9 cellular contexts compared by ENCODE assay signal in genomic region chr1:119367332-119368124, GRCh38. TPM values are rescaled to one million over a fixed set of nuclear protein-coding genes. Genes with fewer than 3 reads are reported as not detected.
DNase-seq lines count a peak whose midpoint lies in the region; ATAC-seq and TF ChIP-seq lines count a peak whose summit lies in the region.
"Had no signal": no experiment of that assay in that cellular context is flagged by ENCODE, and none has a peak within 500 bp of the region (broad histone marks: within the 10 kb centered on the region; RNA-seq: fewer than 3 reads in every experiment).

No MANE protein-coding gene starts in this region.

- in situ Hi-C loops in Caki2 (cut with HindIII; ENCODE audit: low pct_unique_long_range_greater_than_20kb, low sequenced_read_pairs): no loop called here

- H3K9ac ChIP-seq in smooth muscle cell (ENCODE audit: low read depth): no peak overlapping the region

- TF ChIP-seq CTCF in HFF-Myc (IDR thresholded peaks at IDR 0.05; ENCODE audit: low read depth, low read length, missing control alignments) (peak; percentile 89), smooth muscle cell (IDR thresholded peaks at IDR 0.05; ENCODE audit: borderline replicate concordance, insufficient read depth, poor library complexity, severe bottlenecking) (peak; percentile 94)

- H3K79me2 ChIP-seq in smooth muscle cell (ENCODE audit: low read depth): no peaks in the 10 kb centered on the region

- no peak overlapping the region for H3K4me2 ChIP-seq in smooth muscle cell

- no peak overlapping the region for H3K27ac ChIP-seq in smooth muscle cell (ENCODE audit: low read depth)
- no peak overlapping the region for H3K27ac ChIP-seq in effector memory CD4-positive, alpha-beta T cell (ENCODE audit: insufficient read depth, low read length, poor library complexity, severe bottlenecking)

- H3F3A ChIP-seq in smooth muscle cell (ENCODE audit: low read depth): no peaks in the 10 kb centered on the region

- peak; percentile 9 for DNase-seq in Caki2 (ENCODE audit: low read depth)
- DNase-seq in HFF-Myc (ENCODE audit: extremely low read depth, low read depth): peak; percentile 30
- peak; percentile 4 for DNase-seq in SK-N-DZ (ENCODE audit: low spot score)
- DNase-seq in glomerular visceral epithelial cell (ENCODE audit: extremely low spot score): peak; percentile 42
- no peak for DNase-seq in smooth muscle cell (lab: John Stamatoyannopoulos, UW; ENCODE audit: unreplicated experiment)
- no peak for DNase-seq in effector memory CD4-positive, alpha-beta T cell
- DNase-seq in GM19240 (ENCODE audit: insufficient read length, low spot score): no peak

- H3K27me3 ChIP-seq in smooth muscle cell (ENCODE audit: low read depth): peaks cover 9% of the 10 kb centered on the region
- H3K27me3 ChIP-seq in effector memory CD4-positive, alpha-beta T cell (replicated peaks; ENCODE audit: control insufficient read depth, insufficient read depth, low read length, poor library complexity, severe bottlenecking): no peaks in the 10 kb centered on the region

- no peaks in the 10 kb centered on the region for H4K20me1 ChIP-seq in smooth muscle cell (ENCODE audit: low read depth)

- ATAC-seq in HG03521 (IDR thresholded peaks at IDR 0.05; ENCODE audit: unreplicated experiment): no peak

- WGBS in smooth muscle cell (ENCODE audit: low lambda C conversion rate): 63% methylated on average over 13 of the region's 13 CpGs

- H3K4me3 ChIP-seq in HFF-Myc (replicated peaks; ENCODE audit: low read depth, low read length): no peak overlapping the region
- no peak overlapping the region for H3K4me3 ChIP-seq in smooth muscle cell
- H3K4me3 ChIP-seq in effector memory CD4-positive, alpha-beta T cell (ENCODE audit: insufficient read depth, low read depth, low read length, poor library complexity, severe bottlenecking): no peak overlapping the region

- no peak overlapping the region for H2AFZ ChIP-seq in smooth muscle cell (ENCODE audit: low read depth)

- H3K4me1 ChIP-seq in smooth muscle cell (ENCODE audit: low read depth): no peaks in the 10 kb centered on the region
- no peaks in the 10 kb centered on the region for H3K4me1 ChIP-seq in effector memory CD4-positive, alpha-beta T cell (ENCODE audit: control insufficient read depth, insufficient read depth, low read length, poor library complexity, severe bottlenecking)

- no peaks in the 10 kb centered on the region for H3K9me3 ChIP-seq in smooth muscle cell (replicated peaks; ENCODE audit: low read depth)
- no peaks in the 10 kb centered on the region for H3K9me3 ChIP-seq in effector memory CD4-positive, alpha-beta T cell (ENCODE audit: control insufficient read depth, low read length)

- no peaks in the 10 kb centered on the region for H3K36me3 ChIP-seq in smooth muscle cell (ENCODE audit: low read depth)
- H3K36me3 ChIP-seq in effector memory CD4-positive, alpha-beta T cell (ENCODE audit: control insufficient read depth, insufficient read depth, low read length): no peaks in the 10 kb centered on the region

RNA-seq across cellular contexts. Expression of gene HAO2, which starts 1.1 kb away (rescaled TPM):
- total RNA-seq in Caki2 (2014; rRNA removed; shearing (Covaris generic); ENCODE audit: low replicate concordance): not detected in 2 replicates
- polyA plus RNA-seq in SK-N-DZ (2014; cell fraction: cytosol; rRNA removed): not detected in 2 replicates
- polyA plus RNA-seq in SK-N-DZ (2014; cell fraction: nucleus; rRNA removed): not detected in 2 replicates
- total RNA-seq in smooth muscle cell: not detected in 2 replicates
- polyA plus RNA-seq in smooth muscle cell: not detected in 2 replicates
- total RNA-seq: pulmonary artery endothelial cell had no signal

RNA-seq across cellular contexts. Expression of gene HSD3B2, which starts 47.4 kb away (rescaled TPM):
- not detected in 2 replicates for total RNA-seq in Caki2 (2014; rRNA removed; shearing (Covaris generic); ENCODE audit: low replicate concordance)
- not detected in 2 replicates for polyA plus RNA-seq in SK-N-DZ (2014; cell fraction: cytosol; rRNA removed)
- polyA plus RNA-seq in SK-N-DZ (2014; cell fraction: nucleus; rRNA removed): not detected in 2 replicates
- total RNA-seq in smooth muscle cell: not detected in 2 replicates
- not detected in 2 replicates for polyA plus RNA-seq in smooth muscle cell
- total RNA-seq: pulmonary artery endothelial cell had no signal

Comparison
In these comparisons a context has a peak if more than half of its experiments do, and no peak if none do; other contexts are left out.
1. DNase-seq: peak in Caki2 (single experiment), HFF-Myc (single experiment), SK-N-DZ (single experiment) and glomerular visceral epithelial cell (single experiment); none in smooth muscle cell (single experiment), effector memory CD4-positive, alpha-beta T cell (0 of 3) and GM19240 (single experiment).